ENCODE assay signal across 20 cellular contexts in genomic region chr11:85951428-85952107, GRCh38.
DNase-seq lines count a peak whose midpoint lies in the region; ATAC-seq lines count a peak whose summit lies in the region.
"Had no signal": no experiment of that assay in that cellular context is flagged by ENCODE, and none has a peak within 500 bp of the region (broad histone marks: within the 10 kb centered on the region; RNA-seq: fewer than 3 reads in every experiment).

No MANE protein-coding gene starts in this region.

- no peak for DNase-seq in activated naive CD8-positive, alpha-beta T cell treated with anti-CD3 and anti-CD28 coated beads for 36 hours
- DNase-seq in OCI-M1 (lab: John Stamatoyannopoulos, UW): peak; percentile 82
- no peak for DNase-seq in stimulated activated naive B cell treated with anti-CD40 and anti-IgM and Interleukin-4, amounts not matched to agents 10 μg/mL and 1 μg/mL and 100 μg/mL, for 72 hours
- DNase-seq: DMS79, GM23248, IMR-90, MV-4-11, NCI-H1694, NCI-H2081, NCI-H2171, NCI-H345, NCI-H524, NCI-H82, SJCRH30 had no signal

- H3K27ac Mint-ChIP-seq in activated naive CD8-positive, alpha-beta T cell: peak overlapping the region; percentile 2
- no peak overlapping the region for H3K27ac Mint-ChIP-seq in activated naive CD8-positive, alpha-beta T cell treated with anti-CD3 and anti-CD28 coated beads for 36 hours
- peak overlapping the region; percentile 23 for H3K27ac Mint-ChIP-seq in dendritic cell treated with granulocyte-macrophage colony-stimulating factor and Interleukin-4, amounts not matched to agents 40 ng/mL and 50 ng/mL, for 4 days
- peak overlapping the region; percentile 57 for H3K27ac Mint-ChIP-seq in stimulated activated naive B cell treated with anti-CD40 and anti-IgM and Interleukin-4, amounts not matched to agents 10 μg/mL and 1 μg/mL and 100 μg/mL, for 72 hours
- H3K27ac Mint-ChIP-seq: B cell had no signal

- intact Hi-C loops in dendritic cell treated with granulocyte-macrophage colony-stimulating factor and Interleukin-4, amounts not matched to agents 40 ng/mL and 50 ng/mL, for 4 days (cut with micrococcal nuclease): no loop called here

- H3K36me3 Mint-ChIP-seq in activated naive CD8-positive, alpha-beta T cell: peaks cover 26% of the 10 kb centered on the region
- H3K36me3 Mint-ChIP-seq in activated naive CD8-positive, alpha-beta T cell treated with anti-CD3 and anti-CD28 coated beads for 36 hours: peaks cover 46% of the 10 kb centered on the region
- H3K36me3 Mint-ChIP-seq in dendritic cell treated with granulocyte-macrophage colony-stimulating factor and Interleukin-4, amounts not matched to agents 40 ng/mL and 50 ng/mL, for 4 days (ENCODE audit: low read depth): peaks cover 40% of the 10 kb centered on the region
- peaks cover 31 to 37% of the 10 kb centered on the region in 2 donors for H3K36me3 Mint-ChIP-seq in stimulated activated naive B cell treated with anti-CD40 and anti-IgM and Interleukin-4, amounts not matched to agents 10 μg/mL and 1 μg/mL and 100 μg/mL, for 72 hours

- no peaks in the 10 kb centered on the region for H3K27me3 Mint-ChIP-seq in activated naive CD8-positive, alpha-beta T cell
- no peaks in the 10 kb centered on the region for H3K27me3 Mint-ChIP-seq in activated naive CD8-positive, alpha-beta T cell treated with anti-CD3 and anti-CD28 coated beads for 36 hours
- H3K27me3 Mint-ChIP-seq in dendritic cell treated with granulocyte-macrophage colony-stimulating factor and Interleukin-4, amounts not matched to agents 40 ng/mL and 50 ng/mL, for 4 days: no peaks in the 10 kb centered on the region
- no peaks in the 10 kb centered on the region for H3K27me3 Mint-ChIP-seq in stimulated activated naive B cell treated with anti-CD40 and anti-IgM and Interleukin-4, amounts not matched to agents 10 μg/mL and 1 μg/mL and 100 μg/mL, for 72 hours
- H3K27me3 Mint-ChIP-seq: B cell had no signal

- peaks cover 15% of the 10 kb centered on the region for H3K4me1 Mint-ChIP-seq in activated naive CD8-positive, alpha-beta T cell (ENCODE audit: low read depth)
- H3K4me1 Mint-ChIP-seq in activated naive CD8-positive, alpha-beta T cell treated with anti-CD3 and anti-CD28 coated beads for 36 hours: peaks cover 30% of the 10 kb centered on the region
- H3K4me1 Mint-ChIP-seq in dendritic cell treated with granulocyte-macrophage colony-stimulating factor and Interleukin-4, amounts not matched to agents 40 ng/mL and 50 ng/mL, for 4 days (ENCODE audit: low read depth): peaks cover 36% of the 10 kb centered on the region
- peaks cover 8 to 12% of the 10 kb centered on the region in 2 donors for H3K4me1 Mint-ChIP-seq in stimulated activated naive B cell treated with anti-CD40 and anti-IgM and Interleukin-4, amounts not matched to agents 10 μg/mL and 1 μg/mL and 100 μg/mL, for 72 hours
- H3K4me1 Mint-ChIP-seq: B cell had no signal

- ATAC-seq in stimulated activated naive B cell treated with anti-CD40 and anti-IgM and Interleukin-4, amounts not matched to agents 10 μg/mL and 1 μg/mL and 100 μg/mL, for 72 hours (replicated peaks): no peak
- ATAC-seq in GM18870 (IDR thresholded peaks at IDR 0.05; ENCODE audit: unreplicated experiment): no peak
- ATAC-seq in activated CD4-positive, CD25-positive, alpha-beta regulatory T cell treated with anti-CD3 and anti-CD28 coated beads, Interleukin-2, amount 50 U/mL, for 24 hours: no peak

- no peak overlapping the region for H3K4me3 Mint-ChIP-seq in activated naive CD8-positive, alpha-beta T cell
- no peak overlapping the region for H3K4me3 Mint-ChIP-seq in activated naive CD8-positive, alpha-beta T cell treated with anti-CD3 and anti-CD28 coated beads for 36 hours
- no peak overlapping the region for H3K4me3 Mint-ChIP-seq in dendritic cell treated with granulocyte-macrophage colony-stimulating factor and Interleukin-4, amounts not matched to agents 40 ng/mL and 50 ng/mL, for 4 days
- H3K4me3 Mint-ChIP-seq in stimulated activated naive B cell treated with anti-CD40 and anti-IgM and Interleukin-4, amounts not matched to agents 10 μg/mL and 1 μg/mL and 100 μg/mL, for 72 hours: no peak overlapping the region
- H3K4me3 Mint-ChIP-seq: B cell, CD14-positive monocyte had no signal

- H3K9me3 Mint-ChIP-seq in activated naive CD8-positive, alpha-beta T cell (ENCODE audit: low read depth): peaks cover 22% of the 10 kb centered on the region
- H3K9me3 Mint-ChIP-seq in activated naive CD8-positive, alpha-beta T cell treated with anti-CD3 and anti-CD28 coated beads for 36 hours: peaks cover 26% of the 10 kb centered on the region
- peaks cover 8% of the 10 kb centered on the region for H3K9me3 Mint-ChIP-seq in dendritic cell treated with granulocyte-macrophage colony-stimulating factor and Interleukin-4, amounts not matched to agents 40 ng/mL and 50 ng/mL, for 4 days
- H3K9me3 Mint-ChIP-seq in stimulated activated naive B cell treated with anti-CD40 and anti-IgM and Interleukin-4, amounts not matched to agents 10 μg/mL and 1 μg/mL and 100 μg/mL, for 72 hours: peaks cover 12 to 13% of the 10 kb centered on the region in 2 donors
